ENCODE assay signal across 14 cellular contexts in genomic region chr6:11869656-11870340, GRCh38.
A peak's percentile ranks its signal among the peaks of the same experiment; 100 is the strongest.
DNase-seq lines count a peak whose midpoint lies in the region; ATAC-seq and TF ChIP-seq lines count a peak whose summit lies in the region.
"Had no signal": no experiment of that assay in that cellular context is flagged by ENCODE, and none has a peak within 500 bp of the region (broad histone marks: within the 10 kb centered on the region; RNA-seq: fewer than 3 reads in every experiment).

No MANE protein-coding gene starts in this region.

- DNase-seq in AG10803 (ENCODE audit: low read depth) (peak; percentile 60), M059J (ENCODE audit: low read depth) (peak; percentile 92), dermis microvascular lymphatic vessel endothelial cell (ENCODE audit: low read depth in 2 of 2) (peak; percentile 14 to 65), lung microvascular endothelial cell (ENCODE audit: low read depth in 2 of 2) (peak; percentile 51 to 62), NCI-H510A treated with DMSO at 0.1 percent for 48 hours (lab: John Stamatoyannopoulos, UW) (no peak), NCI-H146 (lab: John Stamatoyannopoulos, UW) (no peak), tibial artery (no peak)
- DNase-seq: activated CD4-positive, CD25-positive, alpha-beta regulatory T cell treated with anti-CD3 and anti-CD28 coated beads, Interleukin-2, amount 50 U/mL, for 72 hours; NCI-H510A; upper lobe of right lung had no signal

- TF ChIP-seq CTCF in AG10803 (conservative IDR thresholded peaks at IDR 0.05; ENCODE audit: low read length) (no peak), tibial artery (IDR thresholded peaks at IDR 0.05) (no peak)

- no peaks in the 10 kb centered on the region for H3K36me3 ChIP-seq in tibial artery
- H3K36me3 ChIP-seq: SJCRH30, upper lobe of right lung had no signal

- intact Hi-C loops in tibial artery (cut with DNase I; ENCODE audit: low total_unique reads), result no loop called here

- no peaks in the 10 kb centered on the region for H3K27me3 ChIP-seq in tibial artery
- H3K27me3 ChIP-seq: SJCRH30, upper lobe of right lung had no signal

- ATAC-seq in HG02642 (IDR thresholded peaks at IDR 0.05; ENCODE audit: poor library complexity, unreplicated experiment), result no peak
- ATAC-seq: activated T-helper 17 cell treated with anti-CD3 and anti-CD28 coated beads, Interleukin-2, amount 50 U/mL, for 72 hours; upper lobe of right lung had no signal

- H3K9me3 ChIP-seq in tibial artery, result no peaks in the 10 kb centered on the region
- H3K9me3 ChIP-seq: SJCRH30, upper lobe of right lung had no signal

- H3K4me1 ChIP-seq in tibial artery, result peaks cover 0 to 9% (median 3%) of the 10 kb centered on the region in 4 donors
- H3K4me1 ChIP-seq: SJCRH30 had no signal

- H3K4me3 ChIP-seq in AG10803 (ENCODE audit: low read length), result no peak overlapping the region
- H3K4me3 ChIP-seq in tibial artery, result no peak overlapping the region
- H3K4me3 ChIP-seq: SJCRH30, skin epidermis, upper lobe of right lung had no signal

- H3K27ac ChIP-seq in tibial artery, result no peak overlapping the region
- H3K27ac ChIP-seq: SJCRH30, skin epidermis, upper lobe of right lung had no signal

Comparison
In these comparisons a context has a peak if more than half of its experiments do, and no peak if none do; other contexts are left out.
1. DNase-seq: peak in AG10803 (single experiment), M059J (single experiment), dermis microvascular lymphatic vessel endothelial cell (2 of 2) and lung microvascular endothelial cell (2 of 2); none in NCI-H510A treated with DMSO at 0.1 percent for 48 hours (single experiment), NCI-H146 (single experiment) and tibial artery (0 of 2).